ENCODE assay signal across 26 cellular contexts in genomic region chr7:47801423-47801822, GRCh38.
"Had no signal": no experiment of that assay in that cellular context is flagged by ENCODE, and none has a peak within 500 bp of the region (broad histone marks: within the 10 kb centered on the region; RNA-seq: fewer than 3 reads in every experiment).

No MANE protein-coding gene starts in this region.

- H3K27me3 ChIP-seq: gastroesophageal sphincter, hepatocyte, ovary, testis, transverse colon had no signal

- H3K79me2 ChIP-seq: hepatocyte had no signal

- H3K4me3 ChIP-seq: cardiac muscle cell, gastroesophageal sphincter, hepatocyte, ovary, prostate gland, skin epidermis, testis, transverse colon had no signal

- DNase-seq: activated CD4-positive, alpha-beta T cell treated with anti-CD3 and anti-CD28 coated beads for 1 hour; activated CD4-positive, alpha-beta T cell treated with anti-CD3 and anti-CD28 coated beads, Interleukin-2, amount 50 U/mL, for 1 hour; activated CD8-positive, alpha-beta T cell treated with anti-CD3 and anti-CD28 coated beads for 36 hours; activated naive CD4-positive, alpha-beta T cell; activated T-cell treated with anti-CD3 and anti-CD28 coated beads, Interleukin-2, amount 50 U/mL, for 4 hours; islet precursor cell; left cardiac atrium; left ventricle myocardium superior; naive B cell; ovary; retina; stimulated activated CD4-positive, alpha-beta T cell treated with anti-CD3 and anti-CD28 coated beads, Interleukin-12 subunit alpha, Interleukin-12 subunit beta, amount 100 ng/mL, for 4 hours; stimulated activated CD4-positive, alpha-beta T cell treated with anti-CD3 and anti-CD28 coated beads, Interleukin-4, amount 100 ng/mL, for 1 hour; stimulated activated naive CD8-positive, alpha-beta T cell treated with anti-CD3 and anti-CD28 coated beads, Interleukin-15, Interleukin-2, amounts not matched to agents 100 U/mL and 50 U/mL, for 24 hours; T-helper 2 cell; testis; transverse colon had no signal

- ATAC-seq: activated CD8-positive, alpha-beta T cell treated with anti-CD3 and anti-CD28 coated beads for 36 hours; activated naive CD4-positive, alpha-beta T cell treated with anti-CD3 and anti-CD28 coated beads, Interleukin-2, amount 50 U/mL, for 72 hours; activated T-cell treated with anti-CD3 and anti-CD28 coated beads, Interleukin-2, amount 50 U/mL, for 4 hours; gastroesophageal sphincter; left cardiac atrium; left ventricle myocardium superior; sciatic nerve; stimulated activated naive CD8-positive, alpha-beta T cell treated with anti-CD3 and anti-CD28 coated beads, Interleukin-15, Interleukin-2, amounts not matched to agents 100 U/mL and 50 U/mL, for 24 hours; WTC11 had no signal

- H2AFZ ChIP-seq: hepatocyte had no signal

- H3K27ac ChIP-seq: cardiac muscle cell, epithelial cell of prostate, gastroesophageal sphincter, ovary, prostate gland, skin epidermis, testis, transverse colon had no signal

- H3K9me3 ChIP-seq: gastroesophageal sphincter, ovary, prostate gland, testis, transverse colon had no signal

- H3K4me2 ChIP-seq: hepatocyte had no signal

- H3K36me3 ChIP-seq: cardiac muscle cell, gastroesophageal sphincter, ovary, prostate gland, transverse colon had no signal
